In the genomic region with DNA sequence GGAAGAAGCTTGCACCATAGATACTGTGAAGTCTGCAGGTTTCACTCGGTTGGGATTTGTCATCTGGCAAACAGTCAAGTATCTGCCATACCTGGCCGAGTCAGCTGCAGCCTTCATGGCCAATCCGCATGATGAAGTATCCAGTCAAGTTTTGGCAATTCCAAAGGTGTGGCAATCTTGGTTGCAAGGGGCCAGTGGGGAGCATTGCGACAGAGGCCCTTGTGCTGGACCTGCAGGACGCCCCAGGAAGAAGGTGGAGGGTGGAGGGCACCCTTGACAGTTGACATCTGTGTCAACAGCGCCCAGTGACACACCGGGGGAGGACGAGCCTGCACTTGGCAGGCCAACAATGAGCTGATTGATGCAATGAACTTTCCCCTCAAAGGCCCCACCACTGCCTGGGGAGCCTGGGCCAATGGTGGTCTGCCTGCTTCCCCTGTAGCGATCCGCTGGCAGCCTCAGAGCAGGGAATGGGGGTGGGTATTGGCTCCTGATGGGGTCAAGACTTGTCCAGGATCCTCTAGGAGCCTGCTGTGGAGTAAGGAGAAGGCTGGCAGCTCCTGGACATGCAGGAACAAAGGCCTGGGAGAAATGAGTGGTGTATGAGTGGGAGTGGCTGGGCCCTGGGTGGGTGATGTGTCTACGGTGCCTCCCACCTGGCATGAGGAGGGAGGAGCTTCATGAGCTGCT, we compare ENCODE assay signal across 1 cellular context.
A peak's percentile ranks its signal among the peaks of the same experiment; 100 is the strongest.
TF ChIP-seq lines count a peak whose summit lies in the region.

No MANE protein-coding gene starts in this region.

TF ChIP-seq in HepG2, 621 proteins besides CTCF, POLR2A, EP300 and RAD21 (continued from another document and continues in another):
- TF ChIP-seq ZNF276 (CRISPR knock-in tag; IDR thresholded peaks at IDR 0.05; ENCODE audit: low read depth): 0 out of 2 replicates have a peak, but pooled peaks have one; percentile 25
- TF ChIP-seq, protein P1, sequence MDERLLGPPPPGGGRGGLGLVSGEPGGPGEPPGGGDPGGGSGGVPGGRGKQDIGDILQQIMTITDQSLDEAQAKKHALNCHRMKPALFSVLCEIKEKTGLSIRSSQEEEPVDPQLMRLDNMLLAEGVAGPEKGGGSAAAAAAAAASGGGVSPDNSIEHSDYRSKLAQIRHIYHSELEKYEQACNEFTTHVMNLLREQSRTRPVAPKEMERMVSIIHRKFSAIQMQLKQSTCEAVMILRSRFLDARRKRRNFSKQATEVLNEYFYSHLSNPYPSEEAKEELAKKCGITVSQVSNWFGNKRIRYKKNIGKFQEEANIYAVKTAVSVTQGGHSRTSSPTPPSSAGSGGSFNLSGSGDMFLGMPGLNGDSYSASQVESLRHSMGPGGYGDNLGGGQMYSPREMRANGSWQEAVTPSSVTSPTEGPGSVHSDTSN (CRISPR knock-in tag; IDR thresholded peaks at IDR 0.05): peak; percentile 81
- no peak for TF ChIP-seq SUZ12 (IDR thresholded peaks at IDR 0.05; ENCODE audit: low read depth, low read length)
- TF ChIP-seq, protein P2, sequence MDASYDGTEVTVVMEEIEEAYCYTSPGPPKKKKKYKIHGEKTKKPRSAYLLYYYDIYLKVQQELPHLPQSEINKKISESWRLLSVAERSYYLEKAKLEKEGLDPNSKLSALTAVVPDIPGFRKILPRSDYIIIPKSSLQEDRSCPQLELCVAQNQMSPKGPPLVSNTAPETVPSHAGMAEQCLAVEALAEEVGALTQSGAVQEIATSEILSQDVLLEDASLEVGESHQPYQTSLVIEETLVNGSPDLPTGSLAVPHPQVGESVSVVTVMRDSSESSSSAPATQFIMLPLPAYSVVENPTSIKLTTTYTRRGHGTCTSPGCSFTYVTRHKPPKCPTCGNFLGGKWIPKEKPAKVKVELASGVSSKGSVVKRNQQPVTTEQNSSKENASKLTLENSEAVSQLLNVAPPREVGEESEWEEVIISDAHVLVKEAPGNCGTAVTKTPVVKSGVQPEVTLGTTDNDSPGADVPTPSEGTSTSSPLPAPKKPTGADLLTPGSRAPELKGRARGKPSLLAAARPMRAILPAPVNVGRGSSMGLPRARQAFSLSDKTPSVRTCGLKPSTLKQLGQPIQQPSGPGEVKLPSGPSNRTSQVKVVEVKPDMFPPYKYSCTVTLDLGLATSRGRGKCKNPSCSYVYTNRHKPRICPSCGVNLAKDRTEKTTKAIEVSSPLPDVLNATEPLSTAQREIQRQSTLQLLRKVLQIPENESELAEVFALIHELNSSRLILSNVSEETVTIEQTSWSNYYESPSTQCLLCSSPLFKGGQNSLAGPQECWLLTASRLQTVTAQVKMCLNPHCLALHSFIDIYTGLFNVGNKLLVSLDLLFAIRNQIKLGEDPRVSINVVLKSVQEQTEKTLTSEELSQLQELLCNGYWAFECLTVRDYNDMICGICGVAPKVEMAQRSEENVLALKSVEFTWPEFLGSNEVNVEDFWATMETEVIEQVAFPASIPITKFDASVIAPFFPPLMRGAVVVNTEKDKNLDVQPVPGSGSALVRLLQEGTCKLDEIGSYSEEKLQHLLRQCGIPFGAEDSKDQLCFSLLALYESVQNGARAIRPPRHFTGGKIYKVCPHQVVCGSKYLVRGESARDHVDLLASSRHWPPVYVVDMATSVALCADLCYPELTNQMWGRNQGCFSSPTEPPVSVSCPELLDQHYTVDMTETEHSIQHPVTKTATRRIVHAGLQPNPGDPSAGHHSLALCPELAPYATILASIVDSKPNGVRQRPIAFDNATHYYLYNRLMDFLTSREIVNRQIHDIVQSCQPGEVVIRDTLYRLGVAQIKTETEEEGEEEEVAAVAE (CRISPR knock-in tag; IDR thresholded peaks at IDR 0.05; ENCODE audit: borderline replicate concordance): peak; percentile 84
- TF ChIP-seq SALL1 (CRISPR knock-in tag; IDR thresholded peaks at IDR 0.05): peak; percentile 96
- no peak for TF ChIP-seq MAFG (CRISPR knock-in tag; IDR thresholded peaks at IDR 0.05)
- TF ChIP-seq RBM39 (IDR thresholded peaks at IDR 0.05; ENCODE audit: low read depth, low read length, poor library complexity, severe bottlenecking): no peak
- peak; percentile 98 for TF ChIP-seq PHF21A (CRISPR knock-in tag; IDR thresholded peaks at IDR 0.05)
- TF ChIP-seq ZBTB20 (CRISPR knock-in tag; IDR thresholded peaks at IDR 0.05; ENCODE audit: borderline replicate concordance, low read depth): peak; percentile 59; the same call in 1 of the 2 replicates
- TF ChIP-seq PAWR (CRISPR knock-in tag; IDR thresholded peaks at IDR 0.05; ENCODE audit: borderline replicate concordance): no peak
- TF ChIP-seq SMYD3 (CRISPR knock-in tag; IDR thresholded peaks at IDR 0.05): 0 out of 2 replicates have a peak, but pooled peaks have one; percentile 73
- TF ChIP-seq PBX3 (CRISPR knock-in tag; IDR thresholded peaks at IDR 0.05; ENCODE audit: borderline replicate concordance): no peak
- TF ChIP-seq, protein P3, sequence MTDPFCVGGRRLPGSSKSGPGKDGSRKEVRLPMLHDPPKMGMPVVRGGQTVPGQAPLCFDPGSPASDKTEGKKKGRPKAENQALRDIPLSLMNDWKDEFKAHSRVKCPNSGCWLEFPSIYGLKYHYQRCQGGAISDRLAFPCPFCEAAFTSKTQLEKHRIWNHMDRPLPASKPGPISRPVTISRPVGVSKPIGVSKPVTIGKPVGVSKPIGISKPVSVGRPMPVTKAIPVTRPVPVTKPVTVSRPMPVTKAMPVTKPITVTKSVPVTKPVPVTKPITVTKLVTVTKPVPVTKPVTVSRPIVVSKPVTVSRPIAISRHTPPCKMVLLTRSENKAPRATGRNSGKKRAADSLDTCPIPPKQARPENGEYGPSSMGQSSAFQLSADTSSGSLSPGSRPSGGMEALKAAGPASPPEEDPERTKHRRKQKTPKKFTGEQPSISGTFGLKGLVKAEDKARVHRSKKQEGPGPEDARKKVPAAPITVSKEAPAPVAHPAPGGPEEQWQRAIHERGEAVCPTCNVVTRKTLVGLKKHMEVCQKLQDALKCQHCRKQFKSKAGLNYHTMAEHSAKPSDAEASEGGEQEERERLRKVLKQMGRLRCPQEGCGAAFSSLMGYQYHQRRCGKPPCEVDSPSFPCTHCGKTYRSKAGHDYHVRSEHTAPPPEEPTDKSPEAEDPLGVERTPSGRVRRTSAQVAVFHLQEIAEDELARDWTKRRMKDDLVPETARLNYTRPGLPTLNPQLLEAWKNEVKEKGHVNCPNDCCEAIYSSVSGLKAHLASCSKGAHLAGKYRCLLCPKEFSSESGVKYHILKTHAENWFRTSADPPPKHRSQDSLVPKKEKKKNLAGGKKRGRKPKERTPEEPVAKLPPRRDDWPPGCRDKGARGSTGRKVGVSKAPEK (CRISPR knock-in tag; IDR thresholded peaks at IDR 0.05; ENCODE audit: borderline replicate concordance): peak; percentile 60; the same call in 1 of the 2 replicates
- peak; percentile 84; the same call in 1 of the 2 replicates for TF ChIP-seq ZNF264 (CRISPR knock-in tag; IDR thresholded peaks at IDR 0.05)
- TF ChIP-seq RELA (CRISPR knock-in tag; IDR thresholded peaks at IDR 0.05): no peak
- TF ChIP-seq ISL2 (CRISPR knock-in tag; IDR thresholded peaks at IDR 0.05): peak; percentile 89
- TF ChIP-seq ATM (IDR thresholded peaks at IDR 0.05; ENCODE audit: borderline replicate concordance): no peak
- TF ChIP-seq TFDP2 (CRISPR knock-in tag; IDR thresholded peaks at IDR 0.05): 0 out of 2 replicates have a peak, but pooled peaks have one; percentile 30
- no peak for TF ChIP-seq NPAS2 (CRISPR knock-in tag; IDR thresholded peaks at IDR 0.05; ENCODE audit: borderline replicate concordance)
- TF ChIP-seq, protein P4, sequence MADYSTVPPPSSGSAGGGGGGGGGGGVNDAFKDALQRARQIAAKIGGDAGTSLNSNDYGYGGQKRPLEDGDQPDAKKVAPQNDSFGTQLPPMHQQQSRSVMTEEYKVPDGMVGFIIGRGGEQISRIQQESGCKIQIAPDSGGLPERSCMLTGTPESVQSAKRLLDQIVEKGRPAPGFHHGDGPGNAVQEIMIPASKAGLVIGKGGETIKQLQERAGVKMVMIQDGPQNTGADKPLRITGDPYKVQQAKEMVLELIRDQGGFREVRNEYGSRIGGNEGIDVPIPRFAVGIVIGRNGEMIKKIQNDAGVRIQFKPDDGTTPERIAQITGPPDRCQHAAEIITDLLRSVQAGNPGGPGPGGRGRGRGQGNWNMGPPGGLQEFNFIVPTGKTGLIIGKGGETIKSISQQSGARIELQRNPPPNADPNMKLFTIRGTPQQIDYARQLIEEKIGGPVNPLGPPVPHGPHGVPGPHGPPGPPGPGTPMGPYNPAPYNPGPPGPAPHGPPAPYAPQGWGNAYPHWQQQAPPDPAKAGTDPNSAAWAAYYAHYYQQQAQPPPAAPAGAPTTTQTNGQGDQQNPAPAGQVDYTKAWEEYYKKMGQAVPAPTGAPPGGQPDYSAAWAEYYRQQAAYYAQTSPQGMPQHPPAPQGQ (CRISPR knock-in tag; IDR thresholded peaks at IDR 0.05; ENCODE audit: borderline replicate concordance): no peak
- TF ChIP-seq ZFP36L2 (CRISPR knock-in tag; IDR thresholded peaks at IDR 0.05): no peak
- TF ChIP-seq NFE2 (CRISPR knock-in tag; IDR thresholded peaks at IDR 0.05): no peak
- no peak for TF ChIP-seq HMGA1 (CRISPR knock-in tag; conservative IDR thresholded peaks at IDR 0.05)
- TF ChIP-seq, protein P5, sequence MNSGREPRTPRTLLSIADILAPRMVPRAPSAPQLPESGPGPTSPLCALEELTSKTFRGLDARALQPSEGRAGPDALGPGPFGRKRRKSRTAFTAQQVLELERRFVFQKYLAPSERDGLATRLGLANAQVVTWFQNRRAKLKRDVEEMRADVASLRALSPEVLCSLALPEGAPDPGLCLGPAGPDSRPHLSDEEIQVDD (CRISPR knock-in tag; IDR thresholded peaks at IDR 0.05; ENCODE audit: borderline replicate concordance): no peak
- no peak for TF ChIP-seq ZSCAN22 (CRISPR knock-in tag; IDR thresholded peaks at IDR 0.05)
- TF ChIP-seq ZNF780A (CRISPR knock-in tag; IDR thresholded peaks at IDR 0.05): 0 out of 2 replicates have a peak, but pooled peaks have one; percentile 17
- TF ChIP-seq MAZ (IDR thresholded peaks at IDR 0.05; ENCODE audit: borderline replicate concordance, low read depth, low read length): peak; percentile 82; the same call in 1 of the 2 replicates
- peak; percentile 87 for TF ChIP-seq MAZ (CRISPR knock-in tag; IDR thresholded peaks at IDR 0.05; ENCODE audit: low read depth)
- no peak for TF ChIP-seq ZNF724P (CRISPR knock-in tag; IDR thresholded peaks at IDR 0.05; ENCODE audit: borderline replicate concordance)
- TF ChIP-seq ZNF205 (CRISPR knock-in tag; IDR thresholded peaks at IDR 0.05): peak; percentile 64; the same call in 1 of the 2 replicates
- peak; percentile 99 for TF ChIP-seq FOXA3 (CRISPR knock-in tag; IDR thresholded peaks at IDR 0.05)
- TF ChIP-seq ZXDC (CRISPR knock-in tag; IDR thresholded peaks at IDR 0.05): peak; percentile 81
- peak; percentile 71; the same call in 1 of the 2 replicates for TF ChIP-seq FOXP1 (IDR thresholded peaks at IDR 0.05)
- peak; percentile 91 for TF ChIP-seq FOXP1 (CRISPR knock-in tag; IDR thresholded peaks at IDR 0.05)
- 0 out of 2 replicates have a peak, but pooled peaks have one; percentile 38 for TF ChIP-seq ZNF441 (CRISPR knock-in tag; IDR thresholded peaks at IDR 0.05; ENCODE audit: borderline replicate concordance)
- peak; percentile 54; the same call in 1 of the 2 replicates for TF ChIP-seq TAF1 (CRISPR knock-in tag; IDR thresholded peaks at IDR 0.05)
- peak; percentile 47 for TF ChIP-seq TBL1XR1 (IDR thresholded peaks at IDR 0.05; ENCODE audit: borderline replicate concordance, low read length, partially characterized antibody)
- no peak; the same call in 1 of the 2 replicates for TF ChIP-seq DR1 (CRISPR knock-in tag; IDR thresholded peaks at IDR 0.05)
- TF ChIP-seq ATRX (CRISPR knock-in tag; IDR thresholded peaks at IDR 0.05; ENCODE audit: borderline replicate concordance): no peak
- TF ChIP-seq CHD2 (IDR thresholded peaks at IDR 0.05; ENCODE audit: low read depth, low read length): no peak
- no peak for TF ChIP-seq ZNF816 (CRISPR knock-in tag; IDR thresholded peaks at IDR 0.05; ENCODE audit: borderline replicate concordance)
- TF ChIP-seq PHF8 (CRISPR knock-in tag; IDR thresholded peaks at IDR 0.05): peak; percentile 66
